Comparison of ENCODE assay signal across 21 cellular contexts in genomic region chr15:53884441-53884840, GRCh38.
A peak's percentile ranks its signal among the peaks of the same experiment; 100 is the strongest.
DNase-seq lines count a peak whose midpoint lies in the region; ATAC-seq, FAIRE-seq and TF ChIP-seq lines count a peak whose summit lies in the region.
"Had no signal": no experiment of that assay in that cellular context is flagged by ENCODE, and none has a peak within 500 bp of the region (broad histone marks: within the 10 kb centered on the region; RNA-seq: fewer than 3 reads in every experiment).

No MANE protein-coding gene starts in this region.

- H3K4me3 ChIP-seq in Caco-2 (ENCODE audit: low read depth, low read length) (no peak overlapping the region), bronchial epithelial cell (ENCODE audit: low read depth, low read length) (no peak overlapping the region), keratinocyte (ENCODE audit: control insufficient read depth in 2 of 3, extremely low read depth in 1 of 3, insufficient read depth in 2 of 3, low read depth in 1 of 3, low read length in 3 of 3) (no peak overlapping the region), MG63 (no peak overlapping the region)
- H3K4me3 ChIP-seq: BLaER1, GM12878, GM23338 had no signal

- no peak overlapping the region for H2AFZ ChIP-seq in keratinocyte (ENCODE audit: control insufficient read depth, low read length)
- H2AFZ ChIP-seq: GM23338 had no signal

- intact Hi-C loops in Caco-2 (cut with micrococcal nuclease; ENCODE audit: unreplicated experiment), result no loop called here

- dilution Hi-C loops in keratinocyte (cut with MboI; ENCODE audit: extremely low pct_ligation_motif_present, low sequenced_read_pairs), result no loop called here

- no peak overlapping the region for H3K9ac ChIP-seq in keratinocyte (ENCODE audit: control insufficient read depth, extremely low read depth, insufficient read depth, low read length)
- H3K9ac ChIP-seq: BLaER1 had no signal

- no peaks in the 10 kb centered on the region for H4K20me1 ChIP-seq in keratinocyte (ENCODE audit: control insufficient read depth, extremely low read depth, insufficient read depth, low read length)
- H4K20me1 ChIP-seq: BLaER1 had no signal

- H3K4me2 ChIP-seq in keratinocyte (ENCODE audit: control insufficient read depth, extremely low read depth, insufficient read depth, low read depth, low read length), result peak overlapping the region; percentile 42
- H3K4me2 ChIP-seq: BLaER1, GM23338 had no signal

- POLR2A ChIA-PET in Caco-2 (lab: Charles Lee), result no interaction called here

- FAIRE-seq in bronchial epithelial cell (lab: Jason Lieb, UNC), result no peak
- peak; percentile 84 for FAIRE-seq in keratinocyte (lab: Jason Lieb, UNC)
- FAIRE-seq: D721Med, GM12878, GM18507 had no signal

- H3K9me3 ChIP-seq in Caco-2 (no peaks in the 10 kb centered on the region), keratinocyte (ENCODE audit: control insufficient read depth, low read depth, low read length) (no peaks in the 10 kb centered on the region), MG63 (no peaks in the 10 kb centered on the region)
- H3K9me3 ChIP-seq: BLaER1 had no signal

- peaks cover 30% of the 10 kb centered on the region for H3K36me3 Mint-ChIP-seq in Caco-2 (ENCODE audit: insufficient read depth, unreplicated experiment)
- H3K36me3 Mint-ChIP-seq: CD4-positive, CD25-positive, alpha-beta regulatory T cell; CD8-positive, alpha-beta T cell had no signal

- no peak overlapping the region for H3K27ac ChIP-seq in keratinocyte (ENCODE audit: control insufficient read depth, insufficient read depth, low read length)
- H3K27ac ChIP-seq: BLaER1, C4-2B had no signal

- H3K79me2 ChIP-seq in keratinocyte (ENCODE audit: control insufficient read depth, insufficient read depth, low read length), result no peaks in the 10 kb centered on the region

- H3K27me3 Mint-ChIP-seq in Caco-2 (ENCODE audit: insufficient read depth, unreplicated experiment), result no peaks in the 10 kb centered on the region
- H3K27me3 Mint-ChIP-seq: B cell; CD4-positive, CD25-positive, alpha-beta regulatory T cell had no signal

- H3K27ac Mint-ChIP-seq in Caco-2 (ENCODE audit: unreplicated experiment), result peak overlapping the region; percentile 19
- H3K27ac Mint-ChIP-seq: B cell; CD8-positive, alpha-beta T cell; GM23338; H9 had no signal

- H3K9me3 Mint-ChIP-seq in Caco-2 (ENCODE audit: unreplicated experiment), result peaks cover 13% of the 10 kb centered on the region
- H3K9me3 Mint-ChIP-seq: CD8-positive, alpha-beta T cell; H9 had no signal

- H3K9me1 ChIP-seq in keratinocyte (ENCODE audit: control insufficient read depth, extremely low read depth, insufficient read depth, low read length), result no peaks in the 10 kb centered on the region

- no peak for DNase-seq in Caco-2
- DNase-seq in bronchial epithelial cell (ENCODE audit: low read depth), result peak; percentile 48
- no peak for DNase-seq in keratinocyte (ENCODE audit: low read depth, low spot score)
- no peak for DNase-seq in MG63
- DNase-seq: CD4-positive, CD25-positive, alpha-beta regulatory T cell; CD8-positive, alpha-beta T cell; DMS 273 treated with DMSO at 0.1 percent for 48 hours; DMS79; EL; GDM1; H9 had no signal

- no peaks in the 10 kb centered on the region for H3K4me1 ChIP-seq in Caco-2
- H3K4me1 ChIP-seq in keratinocyte (ENCODE audit: control insufficient read depth, extremely low read depth, insufficient read depth, low read length), result peaks cover 22% of the 10 kb centered on the region
- H3K4me1 ChIP-seq: BLaER1 had no signal

- H3K4me1 Mint-ChIP-seq in Caco-2 (ENCODE audit: low read depth, unreplicated experiment), result peaks cover 11% of the 10 kb centered on the region
- H3K4me1 Mint-ChIP-seq: B cell; CD4-positive, CD25-positive, alpha-beta regulatory T cell; GM23338 had no signal

- TF ChIP-seq CTCF in Caco-2 (IDR thresholded peaks at IDR 0.05; ENCODE audit: insufficient read depth in 1 of 2, low read depth in 1 of 2, low read length in 1 of 2, severe bottlenecking in 1 of 2, unreplicated experiment in 1 of 2) (no peak), bronchial epithelial cell (IDR thresholded peaks at IDR 0.05; ENCODE audit: insufficient read depth, low read length, severe bottlenecking) (no peak), keratinocyte (optimal IDR thresholded peaks at IDR 0.05 in 1 of 3, IDR thresholded peaks at IDR 0.05 in 1 of 3, conservative IDR thresholded peaks at IDR 0.05 in 1 of 3; ENCODE audit: extremely low read depth in 1 of 3, insufficient read depth in 2 of 3, low read length in 3 of 3) (no peak)

- no TSS peak for BruUV-seq in Caco-2 (replicated peaks; lab: Mats Ljungman, UMichigan)

- ATAC-seq in HG03565 (IDR thresholded peaks at IDR 0.05; ENCODE audit: unreplicated experiment), result no peak
- no peak for ATAC-seq in SK-N-SH treated with all-trans-retinoic acid at 6 μM for 48 hours
- ATAC-seq: CD8-positive, alpha-beta T cell; GM12878; GM23338; HCT116 had no signal

- no peaks in the 10 kb centered on the region for H3K36me3 ChIP-seq in Caco-2 (ENCODE audit: control insufficient read depth, insufficient read depth, low read length)
- H3K36me3 ChIP-seq in bronchial epithelial cell (ENCODE audit: control insufficient read depth, insufficient read depth, low read length), result no peaks in the 10 kb centered on the region
- no peaks in the 10 kb centered on the region for H3K36me3 ChIP-seq in keratinocyte (ENCODE audit: control insufficient read depth in 2 of 2, extremely low read depth in 1 of 2, insufficient read depth in 2 of 2, low read length in 2 of 2)
- no peaks in the 10 kb centered on the region for H3K36me3 ChIP-seq in MG63
- H3K36me3 ChIP-seq: BLaER1 had no signal

- no peak overlapping the region for H3K4me3 Mint-ChIP-seq in Caco-2 (ENCODE audit: unreplicated experiment)
- H3K4me3 Mint-ChIP-seq: B cell; CD4-positive, CD25-positive, alpha-beta regulatory T cell; CD8-positive, alpha-beta T cell; GM23338; H9 had no signal

- H3K27me3 ChIP-seq in Caco-2 (replicated peaks; ENCODE audit: control insufficient read depth, insufficient read depth, low read length) (no peaks in the 10 kb centered on the region), bronchial epithelial cell (ENCODE audit: control insufficient read depth, insufficient read depth, low read length) (no peaks in the 10 kb centered on the region), keratinocyte (ENCODE audit: control insufficient read depth, extremely low read depth, insufficient read depth, low read length) (no peaks in the 10 kb centered on the region), MG63 (no peaks in the 10 kb centered on the region)
- H3K27me3 ChIP-seq: BLaER1 had no signal

- CTCF ChIA-PET in Caco-2 (lab: Charles Lee), result no interaction called here

TF ChIP-seq in SK-N-SH treated with all-trans-retinoic acid at 6 μM for 48 hours, 23 proteins besides CTCF, POLR2A, EP300 and RAD21:
- TF ChIP-seq, protein P1, sequence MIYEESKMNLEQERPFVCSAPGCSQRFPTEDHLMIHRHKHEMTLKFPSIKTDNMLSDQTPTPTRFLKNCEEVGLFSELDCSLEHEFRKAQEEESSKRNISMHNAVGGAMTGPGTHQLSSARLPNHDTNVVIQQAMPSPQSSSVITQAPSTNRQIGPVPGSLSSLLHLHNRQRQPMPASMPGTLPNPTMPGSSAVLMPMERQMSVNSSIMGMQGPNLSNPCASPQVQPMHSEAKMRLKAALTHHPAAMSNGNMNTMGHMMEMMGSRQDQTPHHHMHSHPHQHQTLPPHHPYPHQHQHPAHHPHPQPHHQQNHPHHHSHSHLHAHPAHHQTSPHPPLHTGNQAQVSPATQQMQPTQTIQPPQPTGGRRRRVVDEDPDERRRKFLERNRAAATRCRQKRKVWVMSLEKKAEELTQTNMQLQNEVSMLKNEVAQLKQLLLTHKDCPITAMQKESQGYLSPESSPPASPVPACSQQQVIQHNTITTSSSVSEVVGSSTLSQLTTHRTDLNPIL (CRISPR knock-in tag; IDR thresholded peaks at IDR 0.05; ENCODE audit: low read depth), result no peak
- TF ChIP-seq ZNF565 (CRISPR knock-in tag; conservative IDR thresholded peaks at IDR 0.05; ENCODE audit: low read depth) (no peak), ARNTL (CRISPR knock-in tag; IDR thresholded peaks at IDR 0.05; ENCODE audit: borderline replicate concordance, low read depth) (no peak), ISL1 (CRISPR knock-in tag; IDR thresholded peaks at IDR 0.05) (no peak), ESRRG (CRISPR knock-in tag; IDR thresholded peaks at IDR 0.05) (no peak), CSDC2 (CRISPR knock-in tag; IDR thresholded peaks at IDR 0.05) (no peak), GLIS3 (CRISPR knock-in tag; IDR thresholded peaks at IDR 0.05) (no peak), ZFP3 (CRISPR knock-in tag; IDR thresholded peaks at IDR 0.05) (no peak), SNAI2 (CRISPR knock-in tag; IDR thresholded peaks at IDR 0.05) (no peak), ZC3H10 (CRISPR knock-in tag; IDR thresholded peaks at IDR 0.05) (no peak), ZNF70 (CRISPR knock-in tag; IDR thresholded peaks at IDR 0.05) (no peak), TOX (CRISPR knock-in tag; IDR thresholded peaks at IDR 0.05; ENCODE audit: borderline replicate concordance) (no peak), PPARA (CRISPR knock-in tag; IDR thresholded peaks at IDR 0.05; ENCODE audit: borderline replicate concordance) (no peak), TCF4 (CRISPR knock-in tag; IDR thresholded peaks at IDR 0.05; ENCODE audit: borderline replicate concordance) (no peak), ZNF8 (CRISPR knock-in tag; IDR thresholded peaks at IDR 0.05) (no peak)
- TF ChIP-seq, protein P2, sequence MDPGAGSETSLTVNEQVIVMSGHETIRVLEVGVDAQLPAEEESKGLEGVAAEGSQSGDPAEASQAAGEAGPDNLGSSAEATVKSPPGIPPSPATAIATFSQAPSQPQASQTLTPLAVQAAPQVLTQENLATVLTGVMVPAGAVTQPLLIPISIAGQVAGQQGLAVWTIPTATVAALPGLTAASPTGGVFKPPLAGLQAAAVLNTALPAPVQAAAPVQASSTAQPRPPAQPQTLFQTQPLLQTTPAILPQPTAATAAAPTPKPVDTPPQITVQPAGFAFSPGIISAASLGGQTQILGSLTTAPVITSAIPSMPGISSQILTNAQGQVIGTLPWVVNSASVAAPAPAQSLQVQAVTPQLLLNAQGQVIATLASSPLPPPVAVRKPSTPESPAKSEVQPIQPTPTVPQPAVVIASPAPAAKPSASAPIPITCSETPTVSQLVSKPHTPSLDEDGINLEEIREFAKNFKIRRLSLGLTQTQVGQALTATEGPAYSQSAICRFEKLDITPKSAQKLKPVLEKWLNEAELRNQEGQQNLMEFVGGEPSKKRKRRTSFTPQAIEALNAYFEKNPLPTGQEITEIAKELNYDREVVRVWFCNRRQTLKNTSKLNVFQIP (CRISPR knock-in tag; IDR thresholded peaks at IDR 0.05; ENCODE audit: borderline replicate concordance, low read depth), result no peak
